In the genomic region with DNA sequence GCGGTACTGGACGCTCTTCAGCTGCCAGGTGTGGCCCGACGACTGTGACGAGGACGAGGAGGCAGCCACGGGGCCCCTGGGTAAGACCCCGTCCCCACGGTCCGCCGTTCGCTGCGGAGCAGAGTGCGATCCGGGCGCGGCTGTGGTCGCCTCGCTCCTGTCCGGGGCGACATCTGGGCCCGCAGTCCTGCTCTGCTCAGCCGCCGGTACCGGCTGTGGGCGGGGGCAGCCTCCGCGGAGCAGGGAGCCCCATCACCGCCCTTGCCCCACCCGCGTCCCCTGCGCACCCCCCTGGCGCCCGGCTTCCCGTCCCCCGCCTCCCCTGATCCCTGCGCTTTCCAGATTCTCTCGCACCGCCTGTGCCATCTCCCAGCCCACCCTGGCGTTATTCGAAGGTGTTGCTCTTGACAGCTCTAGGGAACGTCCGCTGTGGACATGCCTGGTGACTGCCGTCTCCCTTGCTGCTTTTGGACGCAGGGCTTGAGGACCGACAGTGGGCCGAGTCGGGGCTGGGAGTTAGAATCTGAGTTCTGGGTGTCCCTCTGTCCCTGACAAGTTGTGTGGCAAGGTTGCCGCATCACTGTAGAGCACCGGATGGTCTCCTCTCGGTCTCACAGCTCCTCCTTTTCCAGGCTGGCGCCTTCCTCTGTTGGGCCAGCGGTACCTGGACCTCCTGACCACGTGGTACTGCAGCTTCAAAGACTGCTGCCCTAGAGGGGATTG, we compare ENCODE assay signal across 8 cellular contexts. TPM values are rescaled to one million over a fixed set of nuclear protein-coding genes. Genes with fewer than 3 reads are reported as not detected.
DNase-seq lines count a peak whose midpoint lies in the region; ATAC-seq, FAIRE-seq and TF ChIP-seq lines count a peak whose summit lies in the region.

No MANE protein-coding gene starts in this region.

- no peak for TF ChIP-seq CTCF in fibroblast of pulmonary artery (IDR thresholded peaks at IDR 0.05; ENCODE audit: low read length, missing control alignments)

- H3K27me3 ChIP-seq in neuron (ENCODE audit: insufficient read depth, low read length), result no peaks in the 10 kb centered on the region

- H3K4me3 Mint-ChIP-seq in activated CD4-positive, alpha-beta T cell treated with anti-CD3 and anti-CD28 coated beads for 36 hours, result peak overlapping the region; percentile 94
- peak overlapping the region; percentile 95 for H3K4me3 Mint-ChIP-seq in activated T-cell treated with anti-CD3 and anti-CD28 coated beads, Interleukin-2, amount 50 U/mL, for 24 hours

- POLR2A ChIA-PET in activated CD4-positive, alpha-beta T cell treated with anti-CD3 and anti-CD28 coated beads for 36 hours (lab: Charles Lee), result interaction anchor here (0.6 to 2.0 kb wide), 6 partner anchors 12 to 800 kb away, joined by 3 to 8 read pairs (median 3); a partner anchor contains a TSS

- DNase-seq in activated CD4-positive, alpha-beta T cell treated with anti-CD3 and anti-CD28 coated beads for 36 hours, result peak; percentile 50
- DNase-seq in activated CD4-positive, alpha-beta T cell treated with anti-CD3 and anti-CD28 coated beads for 1 hour, result no peak
- DNase-seq in NCI-H510A treated with DMSO at 0.1 percent for 48 hours (lab: John Stamatoyannopoulos, UW), result peak; percentile 58
- DNase-seq in activated T-cell treated with anti-CD3 and anti-CD28 coated beads, Interleukin-2, amount 50 U/mL, for 24 hours, result no peak
- peak; percentile 16 for DNase-seq in fibroblast of pulmonary artery (ENCODE audit: low read depth)
- peak; percentile 50 for DNase-seq in urothelium cell line (ENCODE audit: low spot score)

- no peaks in the 10 kb centered on the region for H3K9me3 ChIP-seq in neuron (ENCODE audit: low read length)

- H3K36me3 ChIP-seq in neuron (ENCODE audit: insufficient read depth, low read length), result peaks cover 8% of the 10 kb centered on the region

- peak overlapping the region; percentile 87 for H3K27ac Mint-ChIP-seq in activated CD4-positive, alpha-beta T cell treated with anti-CD3 and anti-CD28 coated beads for 36 hours
- H3K27ac Mint-ChIP-seq in activated T-cell treated with anti-CD3 and anti-CD28 coated beads, Interleukin-2, amount 50 U/mL, for 24 hours, result peak overlapping the region; percentile 94

- peaks cover 12% of the 10 kb centered on the region for H3K36me3 Mint-ChIP-seq in activated CD4-positive, alpha-beta T cell treated with anti-CD3 and anti-CD28 coated beads for 36 hours (ENCODE audit: low read depth)
- peaks cover 50% of the 10 kb centered on the region for H3K36me3 Mint-ChIP-seq in activated T-cell treated with anti-CD3 and anti-CD28 coated beads, Interleukin-2, amount 50 U/mL, for 24 hours (ENCODE audit: low read depth)

- no peaks in the 10 kb centered on the region for H3K27me3 Mint-ChIP-seq in activated CD4-positive, alpha-beta T cell treated with anti-CD3 and anti-CD28 coated beads for 36 hours
- H3K27me3 Mint-ChIP-seq in activated T-cell treated with anti-CD3 and anti-CD28 coated beads, Interleukin-2, amount 50 U/mL, for 24 hours, result no peaks in the 10 kb centered on the region

- peaks cover 24% of the 10 kb centered on the region for H3K4me1 Mint-ChIP-seq in activated CD4-positive, alpha-beta T cell treated with anti-CD3 and anti-CD28 coated beads for 36 hours
- H3K4me1 Mint-ChIP-seq in activated T-cell treated with anti-CD3 and anti-CD28 coated beads, Interleukin-2, amount 50 U/mL, for 24 hours (ENCODE audit: low read depth), result peaks cover 34% of the 10 kb centered on the region

- CTCF ChIA-PET in activated CD4-positive, alpha-beta T cell treated with anti-CD3 and anti-CD28 coated beads for 36 hours (lab: Charles Lee), result interaction anchor here (1.0 to 3.6 kb wide), 6 partner anchors 38 to 549 kb away, joined by 3 to 28 read pairs (median 4); a partner anchor contains a TSS

- intact Hi-C loops in activated CD4-positive, alpha-beta T cell treated with anti-CD3 and anti-CD28 coated beads for 36 hours (cut with DNase I, micrococcal nuclease), result loop anchor here (2.0 to 10.0 kb wide), 9 partner anchors 38 to 732 kb away; a partner anchor contains a TSS

- H3K4me3 ChIP-seq in fibroblast of pulmonary artery (replicated peaks; ENCODE audit: low read depth, low read length) (peak overlapping the region; percentile 79), neuron (ENCODE audit: low read length) (peak overlapping the region; percentile 69)

- no peak for FAIRE-seq in urothelium cell line (lab: Jason Lieb, UNC)

- H3K4me1 ChIP-seq in neuron (ENCODE audit: insufficient read depth, low read length), result peaks cover 13% of the 10 kb centered on the region

- H2AFZ ChIP-seq in neuron (ENCODE audit: low read depth, low read length), result peak overlapping the region; percentile 86

- H3K9me3 Mint-ChIP-seq in activated CD4-positive, alpha-beta T cell treated with anti-CD3 and anti-CD28 coated beads for 36 hours (ENCODE audit: low read depth), result no peaks in the 10 kb centered on the region
- H3K9me3 Mint-ChIP-seq in activated T-cell treated with anti-CD3 and anti-CD28 coated beads, Interleukin-2, amount 50 U/mL, for 24 hours, result no peaks in the 10 kb centered on the region

- peak; percentile 10 for ATAC-seq in activated CD4-positive, alpha-beta T cell treated with anti-CD3 and anti-CD28 coated beads for 36 hours
- peak; percentile 16 for ATAC-seq in HG02870 (IDR thresholded peaks at IDR 0.05; ENCODE audit: unreplicated experiment)

RNA-seq across cellular contexts. Expression of a gene that starts 0.6 kb away (rescaled TPM):
- 10 to 100 TPM; 29.4 TPM for total RNA-seq in activated CD4-positive, alpha-beta T cell treated with anti-CD3 and anti-CD28 coated beads for 36 hours

RNA-seq across cellular contexts. Expression of a gene that starts 56.8 kb away (rescaled TPM):
- total RNA-seq in activated CD4-positive, alpha-beta T cell treated with anti-CD3 and anti-CD28 coated beads for 36 hours, result 10 to 100 TPM; 21.7 to 35.8 TPM

Comparison
In these comparisons a context has a peak if more than half of its experiments do, and no peak if none do; other contexts are left out.
1. DNase-seq: peak in activated CD4-positive, alpha-beta T cell treated with anti-CD3 and anti-CD28 coated beads for 36 hours (single experiment), NCI-H510A treated with DMSO at 0.1 percent for 48 hours (single experiment), fibroblast of pulmonary artery (single experiment) and urothelium cell line (single experiment); none in activated CD4-positive, alpha-beta T cell treated with anti-CD3 and anti-CD28 coated beads for 1 hour (single experiment) and activated T-cell treated with anti-CD3 and anti-CD28 coated beads, Interleukin-2, amount 50 U/mL, for 24 hours (single experiment).